In genomic region chr16:28029387-28030002, GRCh38 we compare ENCODE assay signal across 3 cellular contexts.
TF ChIP-seq lines count a peak whose summit lies in the region.

No MANE protein-coding gene starts in this region.

TF ChIP-seq in HepG2, 621 proteins besides CTCF, POLR2A, EP300 and RAD21:
- TF ChIP-seq MAFK (conservative IDR thresholded peaks at IDR 0.05 in 1 of 2, IDR thresholded peaks at IDR 0.05 in 1 of 2; ENCODE audit: low read length in 2 of 2), result peak; percentile 77 to 92
- no peak for TF ChIP-seq MXD3 (CRISPR knock-in tag; IDR thresholded peaks at IDR 0.05)
- peak; percentile 80 for TF ChIP-seq MAFF (IDR thresholded peaks at IDR 0.05; ENCODE audit: low read depth, low read length)
- peak; percentile 53 for TF ChIP-seq MNT (IDR thresholded peaks at IDR 0.05)

TF ChIP-seq in HEK293, 187 proteins besides CTCF, POLR2A, EP300 and RAD21:
- TF ChIP-seq ZBTB17 (tag by site-specific recombination; IDR thresholded peaks at IDR 0.05), result peak; percentile 95
- peak; percentile 73 for TF ChIP-seq ZNF366 (tag by site-specific recombination; conservative IDR thresholded peaks at IDR 0.05)
- TF ChIP-seq ELK4 (IDR thresholded peaks at IDR 0.05; ENCODE audit: borderline replicate concordance, low read depth, low read length), result no peak

TF ChIP-seq in K562, 482 proteins besides CTCF, POLR2A, EP300 and RAD21:
- 0 out of 2 replicates have a peak, but pooled peaks have one; percentile 5 for TF ChIP-seq MAFK (IDR thresholded peaks at IDR 0.05; ENCODE audit: low read length)
- TF ChIP-seq HNRNPL (IDR thresholded peaks at IDR 0.05; ENCODE audit: low read depth, low read length), result no peak
- TF ChIP-seq MAFG (tag; conservative IDR thresholded peaks at IDR 0.05), result peak; percentile 62
- no peak for TF ChIP-seq E2F5 (CRISPR knock-in tag; IDR thresholded peaks at IDR 0.05)
- peak; percentile 56 for TF ChIP-seq C11orf30 (IDR thresholded peaks at IDR 0.05; ENCODE audit: low read depth)
- peak; percentile 74 for TF ChIP-seq ZNF316 (IDR thresholded peaks at IDR 0.05)
TF ChIP-seq in K562: peak in this region for 4.
